8 cellular contexts compared by ENCODE assay signal in the genomic region with DNA sequence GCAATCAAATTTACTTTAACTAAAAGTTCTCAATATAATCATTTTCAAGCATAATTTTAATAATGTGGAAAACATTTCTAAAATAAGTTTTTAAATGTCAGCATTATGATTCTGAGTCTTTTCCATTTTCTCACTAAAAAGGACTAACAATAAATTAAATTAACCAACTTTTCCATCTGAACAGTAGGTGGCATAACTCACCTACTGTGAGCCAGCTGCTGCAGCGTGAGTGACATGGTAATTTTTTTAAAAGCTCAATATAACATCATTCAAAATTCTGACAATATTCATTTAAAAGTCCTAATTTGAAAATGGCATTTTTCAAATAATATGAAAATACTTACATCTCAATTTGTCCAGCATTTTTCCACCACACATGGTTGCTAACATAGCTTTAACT.
DNase-seq lines count a peak whose midpoint lies in the region; ATAC-seq, FAIRE-seq and TF ChIP-seq lines count a peak whose summit lies in the region.

No MANE protein-coding gene starts in this region.

- no peaks in the 10 kb centered on the region for H4K20me1 ChIP-seq in PC-9 (ENCODE audit: insufficient read depth)

- H3K36me3 ChIP-seq in BJ (ENCODE audit: control insufficient read depth, insufficient read depth, low read length) (no peaks in the 10 kb centered on the region), PC-9 (ENCODE audit: low read depth) (no peaks in the 10 kb centered on the region), small intestine (ENCODE audit: control insufficient read depth in 2 of 2, insufficient read depth in 2 of 2, low read length in 2 of 2) (no peaks in the 10 kb centered on the region)

- H3K27ac ChIP-seq in PC-9 (no peak overlapping the region), small intestine (ENCODE audit: low read depth in 1 of 2, low read length in 1 of 2) (no peak overlapping the region)

- WGBS in small intestine, 3 donors = 6 to 9% (median 7%) methylated on average over 1 of the region's 1 CpG

- peaks cover 9% of the 10 kb centered on the region; the same call in 1 of the 2 replicates for H3F3A ChIP-seq in PC-9 (ENCODE audit: insufficient read depth, low read depth)

- DNase-seq in BJ (ENCODE audit: low read depth) (no peak), GM18507 (ENCODE audit: extremely low spot score, insufficient read length, low read depth) (no peak), PC-9 (no peak), fibroblast of gingiva (ENCODE audit: low read depth) (peak; percentile 26), small intestine (peak; percentile 40)
- no peak for DNase-seq in effector memory CD8-positive, alpha-beta T cell
- no peak for DNase-seq in activated T-cell treated with anti-CD3 and anti-CD28 coated beads, Interleukin-2, amount 50 U/mL, for 72 hours

- H3K4me1 Mint-ChIP-seq in effector memory CD8-positive, alpha-beta T cell (ENCODE audit: low read depth in 2 of 2) = no peaks in the 10 kb centered on the region
- peaks cover 13% of the 10 kb centered on the region for H3K4me1 Mint-ChIP-seq in activated T-cell treated with anti-CD3 and anti-CD28 coated beads, Interleukin-2, amount 50 U/mL, for 72 hours (ENCODE audit: low read depth)

- H3K27me3 ChIP-seq in BJ (ENCODE audit: control insufficient read depth, insufficient read depth, low read length) (no peaks in the 10 kb centered on the region), PC-9 (ENCODE audit: insufficient read depth, low read depth) (no peaks in the 10 kb centered on the region), small intestine (ENCODE audit: control insufficient read depth in 2 of 2, insufficient read depth in 2 of 2, low read length in 2 of 2) (no peaks in the 10 kb centered on the region)

- no peaks in the 10 kb centered on the region for H3K27me3 Mint-ChIP-seq in effector memory CD8-positive, alpha-beta T cell
- no peaks in the 10 kb centered on the region for H3K27me3 Mint-ChIP-seq in activated T-cell treated with anti-CD3 and anti-CD28 coated beads, Interleukin-2, amount 50 U/mL, for 72 hours (ENCODE audit: low read depth)

- H3K36me3 Mint-ChIP-seq in effector memory CD8-positive, alpha-beta T cell (ENCODE audit: insufficient read depth) = no peaks in the 10 kb centered on the region
- no peaks in the 10 kb centered on the region for H3K36me3 Mint-ChIP-seq in activated T-cell treated with anti-CD3 and anti-CD28 coated beads, Interleukin-2, amount 50 U/mL, for 72 hours (ENCODE audit: insufficient read depth in 2 of 2)

- no peaks in the 10 kb centered on the region for H3K79me2 ChIP-seq in PC-9 (ENCODE audit: low read depth)

- no peaks in the 10 kb centered on the region for H3K9me2 ChIP-seq in PC-9 (ENCODE audit: insufficient read depth)

- H3K9me3 Mint-ChIP-seq in effector memory CD8-positive, alpha-beta T cell = no peaks in the 10 kb centered on the region
- H3K9me3 Mint-ChIP-seq in activated T-cell treated with anti-CD3 and anti-CD28 coated beads, Interleukin-2, amount 50 U/mL, for 72 hours = no peaks in the 10 kb centered on the region

- FAIRE-seq in GM18507 (lab: Jason Lieb, UNC) = peak; percentile 67
- no peak for FAIRE-seq in small intestine (lab: Jason Lieb, UNC)

- H3K4me2 ChIP-seq in PC-9 = no peak overlapping the region

- H3K4me1 ChIP-seq in PC-9 (replicated peaks; ENCODE audit: insufficient read depth) = no peaks in the 10 kb centered on the region
- H3K4me1 ChIP-seq in small intestine (ENCODE audit: control insufficient read depth in 2 of 2, insufficient read depth in 1 of 2, low read depth in 1 of 2, low read length in 1 of 2) = no peaks in the 10 kb centered on the region

- H3K4me3 Mint-ChIP-seq in effector memory CD8-positive, alpha-beta T cell = no peak overlapping the region
- no peak overlapping the region for H3K4me3 Mint-ChIP-seq in activated T-cell treated with anti-CD3 and anti-CD28 coated beads, Interleukin-2, amount 50 U/mL, for 72 hours

- no peak overlapping the region for H3K27ac Mint-ChIP-seq in effector memory CD8-positive, alpha-beta T cell
- no peak overlapping the region for H3K27ac Mint-ChIP-seq in activated T-cell treated with anti-CD3 and anti-CD28 coated beads, Interleukin-2, amount 50 U/mL, for 72 hours

- no peak overlapping the region for H3K4me3 ChIP-seq in BJ (ENCODE audit: low read depth, low read length)
- H3K4me3 ChIP-seq in PC-9 = no peak overlapping the region
- H3K4me3 ChIP-seq in small intestine (ENCODE audit: low read depth in 1 of 2, low read length in 2 of 2) = no peak overlapping the region

- peak; percentile 49 for TF ChIP-seq CTCF in BJ (IDR thresholded peaks at IDR 0.05; ENCODE audit: insufficient read depth, low read depth, low read length)
- peak; percentile 91 for TF ChIP-seq CTCF in PC-9 (conservative IDR thresholded peaks at IDR 0.05)

- CTCF ChIA-PET in BJ (lab: Yijun Ruan, JAX) (interaction anchor here (0.6 to 4.2 kb wide), 11 partner anchors 8 to 245 kb away, joined by 3 to 58 read pairs (median 4); no protein-coding TSS in a partner anchor), PC-9 (lab: Charles Lee) (interaction anchor here (0.6 to 2.9 kb wide), 8 partner anchors 11 to 1563 kb away, joined by 3 to 41 read pairs (median 3); no protein-coding TSS in a partner anchor)

- no TSS peak for BruUV-seq in PC-9 (replicated peaks; lab: Mats Ljungman, UMichigan)

- no peak for ATAC-seq in GM21390 (IDR thresholded peaks at IDR 0.05; ENCODE audit: unreplicated experiment)
- no peak for ATAC-seq in effector memory CD8-positive, alpha-beta T cell (replicated peaks)
- no peak for ATAC-seq in activated T-cell treated with anti-CD3 and anti-CD28 coated beads, Interleukin-2, amount 50 U/mL, for 72 hours (replicated peaks in 1 of 2)

- intact Hi-C loops in PC-9 (cut with micrococcal nuclease; ENCODE audit: unreplicated experiment) = loop anchor here (1.0 to 10.0 kb wide), 5 partner anchors 57 to 538 kb away; no protein-coding TSS in a partner anchor

- POLR2A ChIA-PET in BJ (lab: Charles Lee) (no interaction called here), PC-9 (lab: Charles Lee; ENCODE audit: unreplicated experiment) (no interaction called here)

- H3K9me3 ChIP-seq in PC-9 (ENCODE audit: insufficient read depth, low read depth) (no peaks in the 10 kb centered on the region), small intestine (ENCODE audit: control insufficient read depth, low read depth) (no peaks in the 10 kb centered on the region)

- H2AFZ ChIP-seq in PC-9 = no peak overlapping the region

Comparison
In these comparisons a context has a peak if more than half of its experiments do, and no peak if none do; other contexts are left out.
1. DNase-seq: peak in fibroblast of gingiva (single experiment) and small intestine (single experiment); none in BJ (single experiment), GM18507 (single experiment), PC-9 (0 of 2), effector memory CD8-positive, alpha-beta T cell (0 of 3) and activated T-cell treated with anti-CD3 and anti-CD28 coated beads, Interleukin-2, amount 50 U/mL, for 72 hours (0 of 2).